15 cellular contexts compared by ENCODE assay signal in genomic region chr5:131363811-131364506, GRCh38.
DNase-seq lines count a peak whose midpoint lies in the region; ATAC-seq and TF ChIP-seq lines count a peak whose summit lies in the region.
"Had no signal": no experiment of that assay in that cellular context is flagged by ENCODE, and none has a peak within 500 bp of the region (broad histone marks: within the 10 kb centered on the region; RNA-seq: fewer than 3 reads in every experiment).

No MANE protein-coding gene starts in this region.

- TF ChIP-seq POLR2A in gastrocnemius medialis (IDR thresholded peaks at IDR 0.05), result no peak

- TF ChIP-seq CTCF in CD14-positive monocyte (IDR thresholded peaks at IDR 0.05) (no peak), gastrocnemius medialis (IDR thresholded peaks at IDR 0.05 in 4 of 5, conservative IDR thresholded peaks at IDR 0.05 in 1 of 5) (no peak), osteocyte (IDR thresholded peaks at IDR 0.05) (no peak)

- H3K9me3 Mint-ChIP-seq in CD14-positive monocyte, result peaks cover 0 to 2% (median 0%) of the 10 kb centered on the region in 7 donors
- peaks cover 0 to 2% (median 0%) of the 10 kb centered on the region in 8 donors for H3K9me3 Mint-ChIP-seq in CD4-positive, alpha-beta memory T cell
- no peaks in the 10 kb centered on the region for H3K9me3 Mint-ChIP-seq in activated T-helper 17 cell treated with anti-CD3 and anti-CD28 coated beads, Interleukin-2, amount 50 U/mL, for 72 hours
- H3K9me3 Mint-ChIP-seq in naive B cell, result no peaks in the 10 kb centered on the region
- peaks cover 6% of the 10 kb centered on the region for H3K9me3 Mint-ChIP-seq in osteocyte (ENCODE audit: unreplicated experiment)

- H3K27ac Mint-ChIP-seq in CD14-positive monocyte (peak overlapping the region; percentile 23 to 91 (median 80)), naive B cell (peak overlapping the region in 5 of 6 donors; percentile 32 to 91 (median 67)), osteocyte (ENCODE audit: unreplicated experiment) (no peak overlapping the region)
- peak overlapping the region; percentile 56 to 97 (median 79) for H3K27ac Mint-ChIP-seq in CD4-positive, alpha-beta memory T cell
- peak overlapping the region; percentile 65 for H3K27ac Mint-ChIP-seq in activated T-helper 17 cell treated with anti-CD3 and anti-CD28 coated beads, Interleukin-2, amount 50 U/mL, for 72 hours

- intact Hi-C loops in CD14-positive monocyte (cut with micrococcal nuclease) (no loop called here), gastrocnemius medialis (cut with DNase I; ENCODE audit: low total_unique reads) (no loop called here)
- intact Hi-C loops in CD4-positive, alpha-beta memory T cell (cut with micrococcal nuclease), result loop anchor here (2.0 to 5.0 kb wide), 2 partner anchors 19 to 37 kb away; no protein-coding TSS in a partner anchor

- peaks cover 48 to 66% of the 10 kb centered on the region in 2 donors for H3K36me3 Mint-ChIP-seq in CD14-positive monocyte
- H3K36me3 Mint-ChIP-seq in CD4-positive, alpha-beta memory T cell, result peaks cover 52 to 68% of the 10 kb centered on the region in 2 donors
- peaks cover 94% of the 10 kb centered on the region for H3K36me3 Mint-ChIP-seq in activated T-helper 17 cell treated with anti-CD3 and anti-CD28 coated beads, Interleukin-2, amount 50 U/mL, for 72 hours (ENCODE audit: low read depth)
- peaks cover 33 to 42% of the 10 kb centered on the region in 2 donors for H3K36me3 Mint-ChIP-seq in naive B cell
- peaks cover 19% of the 10 kb centered on the region for H3K36me3 Mint-ChIP-seq in osteocyte (ENCODE audit: unreplicated experiment)

- H3K4me1 ChIP-seq in CD4-positive, alpha-beta memory T cell (ENCODE audit: insufficient read depth, low read length), result peaks cover 86% of the 10 kb centered on the region
- H3K4me1 ChIP-seq in gastrocnemius medialis, result no peaks in the 10 kb centered on the region
- H3K4me1 ChIP-seq: tibial artery had no signal

- H3K27me3 Mint-ChIP-seq in CD14-positive monocyte (ENCODE audit: low read depth in 3 of 3) (no peaks in the 10 kb centered on the region), naive B cell (no peaks in the 10 kb centered on the region), osteocyte (ENCODE audit: unreplicated experiment) (no peaks in the 10 kb centered on the region)
- no peaks in the 10 kb centered on the region for H3K27me3 Mint-ChIP-seq in CD4-positive, alpha-beta memory T cell
- no peaks in the 10 kb centered on the region for H3K27me3 Mint-ChIP-seq in activated T-helper 17 cell treated with anti-CD3 and anti-CD28 coated beads, Interleukin-2, amount 50 U/mL, for 72 hours
- H3K27me3 Mint-ChIP-seq: brain had no signal

- H3K4me3 ChIP-seq in CD4-positive, alpha-beta memory T cell (ENCODE audit: low read length in 2 of 2), result no peak overlapping the region
- H3K4me3 ChIP-seq in gastrocnemius medialis, result no peak overlapping the region
- H3K4me3 ChIP-seq: dorsolateral prefrontal cortex, tibial artery had no signal

- H3K36me3 ChIP-seq in CD4-positive, alpha-beta memory T cell (ENCODE audit: insufficient read depth, low read length), result peaks cover 16% of the 10 kb centered on the region
- no peaks in the 10 kb centered on the region for H3K36me3 ChIP-seq in gastrocnemius medialis

- H3K4me3 Mint-ChIP-seq in CD14-positive monocyte (no peak overlapping the region), naive B cell (peak overlapping the region in 1 of 8 donors; percentile 61), osteocyte (ENCODE audit: unreplicated experiment) (no peak overlapping the region)
- H3K4me3 Mint-ChIP-seq in CD4-positive, alpha-beta memory T cell, result peak overlapping the region in 7 of 8 donors; percentile 3 to 73 (median 55)
- H3K4me3 Mint-ChIP-seq in activated T-helper 17 cell treated with anti-CD3 and anti-CD28 coated beads, Interleukin-2, amount 50 U/mL, for 72 hours, result peak overlapping the region; percentile 43
- H3K4me3 Mint-ChIP-seq: brain had no signal

- no peak for DNase-seq in CD14-positive monocyte (ENCODE audit: low spot score)
- DNase-seq in CD4-positive, alpha-beta memory T cell, result no peak
- no peak for DNase-seq in naive B cell
- DNase-seq in gastrocnemius medialis, result no peak
- DNase-seq in COLO668 (lab: John Stamatoyannopoulos, UW; ENCODE audit: unreplicated experiment), result no peak
- no peak for DNase-seq in osteocyte (ENCODE audit: extremely low spot score, unreplicated experiment)
- DNase-seq: activated effector memory CD4-positive, alpha-beta T cell treated with anti-CD3 and anti-CD28 coated beads, Interleukin-2, amount 50 U/mL, for 16 hours; DMS79; dorsolateral prefrontal cortex; head of caudate nucleus; NCI-H2081; NCI-H526; tibial artery had no signal

- POLR2A ChIA-PET in CD4-positive, alpha-beta memory T cell (lab: Charles Lee; ENCODE audit: partially characterized antibody), result interaction anchor here (1.0 to 5.4 kb wide), 5 partner anchors 10 to 200 kb away, joined by 3 to 36 read pairs (median 14); no protein-coding TSS in a partner anchor

- H3K27me3 ChIP-seq in CD4-positive, alpha-beta memory T cell (ENCODE audit: insufficient read depth, low read length), result no peaks in the 10 kb centered on the region
- no peaks in the 10 kb centered on the region for H3K27me3 ChIP-seq in gastrocnemius medialis
- H3K27me3 ChIP-seq: dorsolateral prefrontal cortex, tibial artery had no signal

- CTCF ChIA-PET in CD4-positive, alpha-beta memory T cell (lab: Charles Lee; ENCODE audit: partially characterized antibody), result interaction anchor here (1.0 to 5.9 kb wide), 4 partner anchors 11 to 19 kb away, joined by 3 to 48 read pairs (median 9); no protein-coding TSS in a partner anchor

- in situ Hi-C loops in gastrocnemius medialis (cut with MboI; ENCODE audit: low sequenced_read_pairs in 4 of 4), result no loop called here

- H3K9me3 ChIP-seq in CD4-positive, alpha-beta memory T cell (ENCODE audit: control insufficient read depth in 1 of 2, low read length in 2 of 2), result no peaks in the 10 kb centered on the region
- H3K9me3 ChIP-seq in gastrocnemius medialis, result no peaks in the 10 kb centered on the region
- H3K9me3 ChIP-seq: tibial artery had no signal

- peak; percentile 30 for ATAC-seq in activated T-helper 17 cell treated with anti-CD3 and anti-CD28 coated beads, Interleukin-2, amount 50 U/mL, for 72 hours (replicated peaks)
- no peak for ATAC-seq in naive B cell (ENCODE audit: low read depth in 2 of 2)
- no peak for ATAC-seq in gastrocnemius medialis

- H3K27ac ChIP-seq in CD4-positive, alpha-beta memory T cell (ENCODE audit: low read depth, low read length), result peak overlapping the region; percentile 4
- no peak overlapping the region for H3K27ac ChIP-seq in gastrocnemius medialis
- H3K27ac ChIP-seq: tibial artery had no signal

- H3K4me1 Mint-ChIP-seq in CD14-positive monocyte, result peaks cover 21% of the 10 kb centered on the region
- peaks cover 48 to 87% (median 68%) of the 10 kb centered on the region in 4 donors for H3K4me1 Mint-ChIP-seq in CD4-positive, alpha-beta memory T cell
- peaks cover 38% of the 10 kb centered on the region for H3K4me1 Mint-ChIP-seq in activated T-helper 17 cell treated with anti-CD3 and anti-CD28 coated beads, Interleukin-2, amount 50 U/mL, for 72 hours
- H3K4me1 Mint-ChIP-seq in naive B cell, result peaks cover 36 to 52% (median 45%) of the 10 kb centered on the region in 3 donors
- peaks cover 4% of the 10 kb centered on the region for H3K4me1 Mint-ChIP-seq in osteocyte (ENCODE audit: unreplicated experiment)
- H3K4me1 Mint-ChIP-seq: brain had no signal

Comparison
In these comparisons a context has a peak if more than half of its experiments do, and no peak if none do; other contexts are left out.
1. H3K4me3 Mint-ChIP-seq: peak in CD4-positive, alpha-beta memory T cell (7 of 8) and activated T-helper 17 cell treated with anti-CD3 and anti-CD28 coated beads, Interleukin-2, amount 50 U/mL, for 72 hours (single experiment); none in CD14-positive monocyte (0 of 2) and osteocyte (single experiment).